Comparison of ENCODE assay signal across 9 cellular contexts in the genomic region with DNA sequence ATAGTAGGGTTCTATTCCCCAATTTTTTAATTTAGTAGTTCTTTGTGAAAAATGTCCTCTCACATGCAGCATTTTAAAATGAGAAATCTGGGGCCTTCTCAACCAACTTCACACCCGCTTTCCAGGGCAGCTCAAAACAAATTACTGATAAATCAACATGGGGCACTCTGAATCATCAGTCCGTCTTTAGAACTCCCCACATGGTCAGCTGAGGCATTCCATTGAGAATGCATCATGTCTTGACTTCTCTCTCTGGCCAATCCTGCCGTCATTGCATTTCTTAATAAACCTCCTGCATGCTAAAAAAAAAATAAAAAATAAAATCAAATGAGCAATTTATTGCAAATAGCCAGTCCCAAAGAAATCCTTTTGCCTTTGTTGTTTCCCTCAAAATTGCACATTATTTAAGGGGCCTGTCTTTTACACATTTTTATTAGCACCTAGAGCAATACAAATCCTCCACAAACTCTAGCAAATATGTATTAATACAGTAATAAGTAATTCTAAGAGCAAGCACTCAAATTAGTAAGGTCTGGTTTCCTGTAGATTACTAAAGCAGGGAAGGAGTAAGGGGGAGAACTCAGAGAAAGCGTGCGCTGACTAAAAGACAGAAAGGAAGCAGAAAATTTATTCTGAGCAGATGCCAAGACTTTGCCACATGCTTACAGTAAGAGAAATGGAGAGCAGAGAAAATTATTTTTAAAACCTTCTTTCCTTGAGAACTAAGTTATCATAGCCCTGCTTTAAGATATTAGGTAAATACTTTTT.
DNase-seq lines count a peak whose midpoint lies in the region; ATAC-seq and TF ChIP-seq lines count a peak whose summit lies in the region.
"Had no signal": no experiment of that assay in that cellular context is flagged by ENCODE, and none has a peak within 500 bp of the region (broad histone marks: within the 10 kb centered on the region; RNA-seq: fewer than 3 reads in every experiment).

No MANE protein-coding gene starts in this region.

- H3K4me3 Mint-ChIP-seq in activated CD4-positive, alpha-beta T cell treated with anti-CD3 and anti-CD28 coated beads, Interleukin-2, amount 10 ng/mL, durations not matched to agents 7 days and 5 days = no peak overlapping the region

- no peaks in the 10 kb centered on the region for H3K27me3 ChIP-seq in uterus
- H3K27me3 ChIP-seq: BLaER1 had no signal

- TF ChIP-seq CTCF in uterus (IDR thresholded peaks at IDR 0.05) = no peak

- peak overlapping the region; percentile 81 to 94 for H3K27ac ChIP-seq in uterus
- H3K27ac ChIP-seq: BLaER1 had no signal

- no peak overlapping the region for H3K4me3 ChIP-seq in uterus
- H3K4me3 ChIP-seq: BLaER1 had no signal

- CTCF ChIA-PET in activated CD4-positive, alpha-beta T cell treated with anti-CD3 and anti-CD28 coated beads, Interleukin-2, amount 10 ng/mL, durations not matched to agents 7 days and 5 days (lab: Charles Lee) = interaction anchor here (0.8 to 1.2 kb wide), 2 partner anchors 10 to 265 kb away, joined by 3 to 4 read pairs; no protein-coding TSS in a partner anchor

- peak overlapping the region; percentile 41 for H3K27ac Mint-ChIP-seq in activated CD4-positive, alpha-beta T cell treated with anti-CD3 and anti-CD28 coated beads, Interleukin-2, amount 10 ng/mL, durations not matched to agents 7 days and 5 days

- no peaks in the 10 kb centered on the region for H3K36me3 ChIP-seq in uterus
- H3K36me3 ChIP-seq: BLaER1 had no signal

- no peaks in the 10 kb centered on the region for H3K9me3 ChIP-seq in uterus
- H3K9me3 ChIP-seq: BLaER1 had no signal

- H3K4me1 ChIP-seq in uterus = peaks cover 0 to 8% of the 10 kb centered on the region in 2 donors
- H3K4me1 ChIP-seq: BLaER1 had no signal

- peaks cover 13% of the 10 kb centered on the region for H3K36me3 Mint-ChIP-seq in activated CD4-positive, alpha-beta T cell treated with anti-CD3 and anti-CD28 coated beads, Interleukin-2, amount 10 ng/mL, durations not matched to agents 7 days and 5 days (ENCODE audit: low read depth)

- POLR2A ChIA-PET in activated CD4-positive, alpha-beta T cell treated with anti-CD3 and anti-CD28 coated beads, Interleukin-2, amount 10 ng/mL, durations not matched to agents 7 days and 5 days (lab: Charles Lee) = no interaction called here

- H3K9me3 Mint-ChIP-seq in activated CD4-positive, alpha-beta T cell treated with anti-CD3 and anti-CD28 coated beads, Interleukin-2, amount 10 ng/mL, durations not matched to agents 7 days and 5 days = peaks cover 10% of the 10 kb centered on the region

- DNase-seq in activated CD4-positive, alpha-beta T cell treated with anti-CD3 and anti-CD28 coated beads, Interleukin-2, amount 10 ng/mL, durations not matched to agents 7 days and 5 days = no peak
- DNase-seq in activated CD4-positive, alpha-beta T cell treated with anti-CD3 and anti-CD28 coated beads for 48 hours = no peak
- DNase-seq in T1000 (lab: John Stamatoyannopoulos, UW) (peak; percentile 18), left cardiac atrium (peak; percentile 36), uterus (peak; percentile 39 to 87), globus pallidus (ENCODE audit: low spot score) (no peak), NCI-H2171 treated with DMSO at 0.1 percent for 48 hours (lab: John Stamatoyannopoulos, UW) (no peak)

- peaks cover 54% of the 10 kb centered on the region for H3K4me1 Mint-ChIP-seq in activated CD4-positive, alpha-beta T cell treated with anti-CD3 and anti-CD28 coated beads, Interleukin-2, amount 10 ng/mL, durations not matched to agents 7 days and 5 days

- no peak for TF ChIP-seq POLR2A in uterus (IDR thresholded peaks at IDR 0.05)

- intact Hi-C loops in left cardiac atrium (cut with DNase I) (loop anchor here in 1 of 2 donors (10.0 kb wide), 1 partner anchor 90 kb away; no protein-coding TSS in a partner anchor), uterus (cut with DNase I; ENCODE audit: low total_unique reads) (no loop called here)

- peak; percentile 43 for ATAC-seq in HG02852 (IDR thresholded peaks at IDR 0.05; ENCODE audit: unreplicated experiment)
- peak; percentile 60 to 94 for ATAC-seq in left cardiac atrium

- H3K27me3 Mint-ChIP-seq in activated CD4-positive, alpha-beta T cell treated with anti-CD3 and anti-CD28 coated beads, Interleukin-2, amount 10 ng/mL, durations not matched to agents 7 days and 5 days = no peaks in the 10 kb centered on the region

Comparison
In these comparisons a context has a peak if more than half of its experiments do, and no peak if none do; other contexts are left out.
1. DNase-seq: peak in T1000 (single experiment), left cardiac atrium (single experiment) and uterus (2 of 2); none in activated CD4-positive, alpha-beta T cell treated with anti-CD3 and anti-CD28 coated beads, Interleukin-2, amount 10 ng/mL, durations not matched to agents 7 days and 5 days (single experiment), activated CD4-positive, alpha-beta T cell treated with anti-CD3 and anti-CD28 coated beads for 48 hours (single experiment), globus pallidus (single experiment) and NCI-H2171 treated with DMSO at 0.1 percent for 48 hours (single experiment).